In genomic region chr12:118342115-118342514, GRCh38 we compare ENCODE assay signal across 19 cellular contexts.
"Had no signal": no experiment of that assay in that cellular context is flagged by ENCODE, and none has a peak within 500 bp of the region (broad histone marks: within the 10 kb centered on the region; RNA-seq: fewer than 3 reads in every experiment).

No MANE protein-coding gene starts in this region.

- H3K4me3 ChIP-seq: cardiac muscle cell, esophagus squamous epithelium, sigmoid colon, spleen, tibial artery had no signal

- H3K27me3 ChIP-seq: cardiac muscle cell, esophagus squamous epithelium, sigmoid colon, spleen, tibial artery had no signal

- H3K27ac ChIP-seq: cardiac muscle cell, esophagus squamous epithelium, sigmoid colon, spleen, tibial artery had no signal

- H3K9me3 ChIP-seq: esophagus squamous epithelium, sigmoid colon, spleen, tibial artery had no signal

- H3K36me3 ChIP-seq: cardiac muscle cell, esophagus squamous epithelium, sigmoid colon, spleen, tibial artery had no signal

- H3K4me1 ChIP-seq: tibial artery had no signal

- ATAC-seq: activated CD4-positive, alpha-beta T cell treated with anti-CD3 and anti-CD28 coated beads for 36 hours; effector memory CD8-positive, alpha-beta T cell; naive thymus-derived CD8-positive, alpha-beta T cell; stimulated activated naive CD8-positive, alpha-beta T cell treated with anti-CD3 and anti-CD28 coated beads, Interleukin-15, Interleukin-2, amounts not matched to agents 100 U/mL and 50 U/mL, for 24 hours; WTC11 had no signal

- FAIRE-seq: TTC549 had no signal

- DNase-seq: activated CD4-positive, alpha-beta T cell treated with anti-CD3 and anti-CD28 coated beads for 36 hours; activated CD4-positive, alpha-beta T cell treated with anti-CD3 and anti-CD28 coated beads, Interleukin-2, amount 50 U/mL, for 48 hours; activated naive CD4-positive, alpha-beta T cell; activated naive CD8-positive, alpha-beta T cell treated with anti-CD3 and anti-CD28 coated beads, Interleukin-2, amount 10 ng/mL, durations not matched to agents 7 days and 5 days; amygdala; effector memory CD8-positive, alpha-beta T cell; esophagus squamous epithelium; immature natural killer cell; kidney glomerular epithelial cell; mesenchymal stem cell; naive thymus-derived CD8-positive, alpha-beta T cell; sigmoid colon; spleen; stimulated activated naive CD8-positive, alpha-beta T cell treated with anti-CD3 and anti-CD28 coated beads, Interleukin-15, Interleukin-2, amounts not matched to agents 100 U/mL and 50 U/mL, for 24 hours; substantia nigra; tibial artery had no signal
